Comparison of ENCODE assay signal across 22 cellular contexts in the genomic region with DNA sequence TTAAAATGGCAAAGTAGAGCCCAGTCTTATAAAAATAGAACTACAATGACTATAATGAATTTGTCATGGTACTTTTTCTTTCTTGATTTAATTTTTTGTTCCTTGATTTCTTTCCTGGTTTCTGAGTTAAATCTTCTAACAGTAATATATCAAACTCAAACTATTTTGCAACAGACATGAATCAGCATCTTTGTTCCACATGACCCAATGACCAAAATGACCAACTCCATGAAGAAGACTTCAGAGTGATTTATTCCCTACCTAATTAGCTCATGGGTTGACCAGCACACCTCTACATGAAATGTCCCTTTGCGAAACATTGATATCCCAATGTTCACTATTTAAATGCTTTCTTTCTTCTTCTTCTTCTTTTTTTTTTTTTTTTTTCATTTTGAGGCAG. TPM values are rescaled to one million over a fixed set of nuclear protein-coding genes. Genes with fewer than 3 reads are reported as not detected.
DNase-seq lines count a peak whose midpoint lies in the region; ATAC-seq, FAIRE-seq and TF ChIP-seq lines count a peak whose summit lies in the region.
"Had no signal": no experiment of that assay in that cellular context is flagged by ENCODE, and none has a peak within 500 bp of the region (broad histone marks: within the 10 kb centered on the region; RNA-seq: fewer than 3 reads in every experiment).

No MANE protein-coding gene starts in this region.

- peaks cover 17% of the 10 kb centered on the region for H3K79me2 ChIP-seq in astrocyte (ENCODE audit: insufficient read depth, low read length)

- H3K27me3 ChIP-seq in astrocyte (ENCODE audit: insufficient read depth, low read length) = no peaks in the 10 kb centered on the region
- H3K27me3 ChIP-seq in subcutaneous abdominal adipose tissue (ENCODE audit: control insufficient read depth in 5 of 5, insufficient read depth in 4 of 5, low read length in 5 of 5) = no peaks in the 10 kb centered on the region
- H3K27me3 ChIP-seq: foreskin keratinocyte, upper lobe of left lung had no signal

- no peak overlapping the region for H3K4me3 ChIP-seq in astrocyte (ENCODE audit: insufficient read depth, low read depth, low read length)
- H3K4me3 ChIP-seq in fibroblast of villous mesenchyme (ENCODE audit: low read depth, low read length) = no peak overlapping the region
- H3K4me3 ChIP-seq in subcutaneous abdominal adipose tissue (ENCODE audit: low read depth in 1 of 5, low read length in 5 of 5) = no peak overlapping the region
- H3K4me3 ChIP-seq: upper lobe of left lung had no signal

- H3K27ac ChIP-seq in astrocyte (ENCODE audit: low read depth, low read length) (no peak overlapping the region), subcutaneous abdominal adipose tissue (ENCODE audit: low read depth, low read length) (peak overlapping the region; percentile 77)
- H3K27ac ChIP-seq: C4-2B, foreskin keratinocyte, upper lobe of left lung, WERI-Rb-1 had no signal

- peaks cover 6% of the 10 kb centered on the region for H3K4me1 ChIP-seq in astrocyte (ENCODE audit: insufficient read depth, low read length)
- peaks cover 0 to 34% (median 17%) of the 10 kb centered on the region in 5 donors for H3K4me1 ChIP-seq in subcutaneous abdominal adipose tissue (ENCODE audit: control insufficient read depth in 5 of 5, insufficient read depth in 5 of 5, low read length in 5 of 5)
- H3K4me1 ChIP-seq: foreskin keratinocyte, upper lobe of left lung had no signal

- H3K36me3 ChIP-seq in astrocyte (ENCODE audit: insufficient read depth, low read length) (peaks cover 17% of the 10 kb centered on the region), subcutaneous abdominal adipose tissue (ENCODE audit: control insufficient read depth in 5 of 5, insufficient read depth in 5 of 5, low read length in 5 of 5) (peaks cover 12 to 63% (median 48%) of the 10 kb centered on the region in 5 donors)
- H3K36me3 ChIP-seq: WERI-Rb-1 had no signal

- H3K9ac ChIP-seq in astrocyte (ENCODE audit: low read length) (no peak overlapping the region), subcutaneous abdominal adipose tissue (ENCODE audit: low read length in 5 of 5) (peak overlapping the region in 1 of 5 donors; percentile 44)

- peak overlapping the region; percentile 27 for H3K27ac Mint-ChIP-seq in activated T-cell treated with anti-CD3 and anti-CD28 coated beads, Interleukin-2, amount 50 U/mL, for 24 hours
- no peak overlapping the region for H3K27ac Mint-ChIP-seq in astrocyte (ENCODE audit: unreplicated experiment)
- H3K27ac Mint-ChIP-seq: endodermal cell had no signal

- no peaks in the 10 kb centered on the region for H3K9me3 Mint-ChIP-seq in activated T-cell treated with anti-CD3 and anti-CD28 coated beads, Interleukin-2, amount 50 U/mL, for 24 hours
- H3K9me3 Mint-ChIP-seq in activated T-cell treated with anti-CD3 and anti-CD28 coated beads, Interleukin-2, amount 50 U/mL, for 4 hours = no peaks in the 10 kb centered on the region
- no peaks in the 10 kb centered on the region for H3K9me3 Mint-ChIP-seq in astrocyte (ENCODE audit: unreplicated experiment)
- H3K9me3 Mint-ChIP-seq: endodermal cell had no signal

- no peak overlapping the region for H3K4me2 ChIP-seq in astrocyte (ENCODE audit: low read length)

- TF ChIP-seq CTCF in astrocyte (IDR thresholded peaks at IDR 0.05; ENCODE audit: insufficient read depth, low read depth, low read length) (no peak), fibroblast of villous mesenchyme (IDR thresholded peaks at IDR 0.05; ENCODE audit: insufficient read depth, low read depth, low read length) (no peak)

- no peak overlapping the region for H2AFZ ChIP-seq in astrocyte (ENCODE audit: low read depth, low read length)

- ATAC-seq in activated T-cell treated with anti-CD3 and anti-CD28 coated beads, Interleukin-2, amount 50 U/mL, for 4 hours = no peak
- no peak for ATAC-seq in GM21390 (IDR thresholded peaks at IDR 0.05; ENCODE audit: unreplicated experiment)
- ATAC-seq: foreskin keratinocyte, Panc1 had no signal

- no peak for DNase-seq in activated T-cell treated with anti-CD3 and anti-CD28 coated beads, Interleukin-2, amount 50 U/mL, for 24 hours
- no peak for DNase-seq in activated T-cell treated with anti-CD3 and anti-CD28 coated beads, Interleukin-2, amount 50 U/mL, for 4 hours
- DNase-seq in astrocyte (ENCODE audit: low read depth) (peak; percentile 40), fibroblast of villous mesenchyme (ENCODE audit: low read depth) (peak; percentile 47), kidney glomerular epithelial cell (lab: John Stamatoyannopoulos, UW) (no peak)
- DNase-seq in stimulated activated naive CD4-positive, alpha-beta T cell treated with Interleukin-2 at 50 U/mL for 16 hours (lab: John Stamatoyannopoulos, UW) = no peak
- DNase-seq: anterior cingulate cortex; endodermal cell; foreskin keratinocyte; GF-D8; KG1; NCI-H2029; NCI-H226; stimulated activated CD4-positive, alpha-beta T cell treated with anti-CD3 and anti-CD28 coated beads, Interleukin-4, amount 100 ng/mL, for 4 hours; upper lobe of left lung; WERI-Rb-1 had no signal

- H3K36me3 Mint-ChIP-seq in activated T-cell treated with anti-CD3 and anti-CD28 coated beads, Interleukin-2, amount 50 U/mL, for 24 hours (ENCODE audit: low read depth) = peaks cover 68% of the 10 kb centered on the region
- peaks cover 36% of the 10 kb centered on the region for H3K36me3 Mint-ChIP-seq in activated T-cell treated with anti-CD3 and anti-CD28 coated beads, Interleukin-2, amount 50 U/mL, for 4 hours (ENCODE audit: insufficient read depth)
- H3K36me3 Mint-ChIP-seq in astrocyte (ENCODE audit: low read depth, unreplicated experiment) = peaks cover 17% of the 10 kb centered on the region

- H3K9me3 ChIP-seq in astrocyte (ENCODE audit: insufficient read depth, low read depth, low read length) (no peaks in the 10 kb centered on the region), subcutaneous abdominal adipose tissue (ENCODE audit: control insufficient read depth in 5 of 5, low read length in 5 of 5) (no peaks in the 10 kb centered on the region)
- H3K9me3 ChIP-seq: upper lobe of left lung had no signal

- H4K20me1 ChIP-seq in astrocyte (ENCODE audit: insufficient read depth, low read length) = peaks cover 21% of the 10 kb centered on the region

- H3K4me1 Mint-ChIP-seq in activated T-cell treated with anti-CD3 and anti-CD28 coated beads, Interleukin-2, amount 50 U/mL, for 24 hours (ENCODE audit: low read depth) = peaks cover 31% of the 10 kb centered on the region
- H3K4me1 Mint-ChIP-seq in activated T-cell treated with anti-CD3 and anti-CD28 coated beads, Interleukin-2, amount 50 U/mL, for 4 hours (ENCODE audit: low read depth) = peaks cover 27% of the 10 kb centered on the region
- peaks cover 3% of the 10 kb centered on the region for H3K4me1 Mint-ChIP-seq in astrocyte (ENCODE audit: low read depth, unreplicated experiment)

- no peak for FAIRE-seq in astrocyte (lab: Jason Lieb, UNC)
- FAIRE-seq: A204.1, colon had no signal

- H3K27me3 Mint-ChIP-seq in activated T-cell treated with anti-CD3 and anti-CD28 coated beads, Interleukin-2, amount 50 U/mL, for 24 hours = no peaks in the 10 kb centered on the region
- H3K27me3 Mint-ChIP-seq in activated T-cell treated with anti-CD3 and anti-CD28 coated beads, Interleukin-2, amount 50 U/mL, for 4 hours (ENCODE audit: low read depth) = no peaks in the 10 kb centered on the region
- no peaks in the 10 kb centered on the region for H3K27me3 Mint-ChIP-seq in astrocyte (ENCODE audit: low read depth, unreplicated experiment)

- H3K4me3 Mint-ChIP-seq in activated T-cell treated with anti-CD3 and anti-CD28 coated beads, Interleukin-2, amount 50 U/mL, for 24 hours = no peak overlapping the region
- no peak overlapping the region for H3K4me3 Mint-ChIP-seq in activated T-cell treated with anti-CD3 and anti-CD28 coated beads, Interleukin-2, amount 50 U/mL, for 4 hours
- H3K4me3 Mint-ChIP-seq in astrocyte (ENCODE audit: unreplicated experiment) = no peak overlapping the region
- H3K4me3 Mint-ChIP-seq: endodermal cell had no signal

RNA-seq across cellular contexts. Expression of a gene that starts 30.9 kb away (rescaled TPM):
- 1 to 10 TPM; 6.9 to 7.6 (median 6.9) TPM for total RNA-seq in activated T-cell treated with anti-CD3 and anti-CD28 coated beads, Interleukin-2, amount 50 U/mL, for 4 hours
- 20.9 and 22.1 TPM in 2 replicates for total RNA-seq in astrocyte
- 63.5 and 84.2 TPM in 2 replicates for total RNA-seq in fibroblast of villous mesenchyme

RNA-seq across cellular contexts. Expression of a gene that starts 40.5 kb away (rescaled TPM):
- total RNA-seq in activated T-cell treated with anti-CD3 and anti-CD28 coated beads, Interleukin-2, amount 50 U/mL, for 4 hours = 10 to 100 TPM; 24.4 to 27.2 (median 25.8) TPM
- total RNA-seq in astrocyte (17.6 and 17.9 TPM in 2 replicates), fibroblast of villous mesenchyme (13.8 and 14.2 TPM in 2 replicates)

RNA-seq across cellular contexts. Expression of a gene that starts 49.1 kb away (rescaled TPM):
- under 1 TPM; 0.23 to 0.79 (median 0.52) TPM for total RNA-seq in activated T-cell treated with anti-CD3 and anti-CD28 coated beads, Interleukin-2, amount 50 U/mL, for 4 hours
- total RNA-seq in astrocyte (0.36 and 0.79 TPM in 2 replicates), fibroblast of villous mesenchyme (0.97 and 1.3 TPM in 2 replicates)

Comparison
In these comparisons a context has a peak if more than half of its experiments do, and no peak if none do; other contexts are left out.
1. DNase-seq: peak in astrocyte (single experiment) and fibroblast of villous mesenchyme (single experiment); none in activated T-cell treated with anti-CD3 and anti-CD28 coated beads, Interleukin-2, amount 50 U/mL, for 24 hours (single experiment), activated T-cell treated with anti-CD3 and anti-CD28 coated beads, Interleukin-2, amount 50 U/mL, for 4 hours (single experiment), stimulated activated naive CD4-positive, alpha-beta T cell treated with Interleukin-2 at 50 U/mL for 16 hours (single experiment) and kidney glomerular epithelial cell (single experiment).